Comparison of ENCODE assay signal across 1 cellular context in the genomic region with DNA sequence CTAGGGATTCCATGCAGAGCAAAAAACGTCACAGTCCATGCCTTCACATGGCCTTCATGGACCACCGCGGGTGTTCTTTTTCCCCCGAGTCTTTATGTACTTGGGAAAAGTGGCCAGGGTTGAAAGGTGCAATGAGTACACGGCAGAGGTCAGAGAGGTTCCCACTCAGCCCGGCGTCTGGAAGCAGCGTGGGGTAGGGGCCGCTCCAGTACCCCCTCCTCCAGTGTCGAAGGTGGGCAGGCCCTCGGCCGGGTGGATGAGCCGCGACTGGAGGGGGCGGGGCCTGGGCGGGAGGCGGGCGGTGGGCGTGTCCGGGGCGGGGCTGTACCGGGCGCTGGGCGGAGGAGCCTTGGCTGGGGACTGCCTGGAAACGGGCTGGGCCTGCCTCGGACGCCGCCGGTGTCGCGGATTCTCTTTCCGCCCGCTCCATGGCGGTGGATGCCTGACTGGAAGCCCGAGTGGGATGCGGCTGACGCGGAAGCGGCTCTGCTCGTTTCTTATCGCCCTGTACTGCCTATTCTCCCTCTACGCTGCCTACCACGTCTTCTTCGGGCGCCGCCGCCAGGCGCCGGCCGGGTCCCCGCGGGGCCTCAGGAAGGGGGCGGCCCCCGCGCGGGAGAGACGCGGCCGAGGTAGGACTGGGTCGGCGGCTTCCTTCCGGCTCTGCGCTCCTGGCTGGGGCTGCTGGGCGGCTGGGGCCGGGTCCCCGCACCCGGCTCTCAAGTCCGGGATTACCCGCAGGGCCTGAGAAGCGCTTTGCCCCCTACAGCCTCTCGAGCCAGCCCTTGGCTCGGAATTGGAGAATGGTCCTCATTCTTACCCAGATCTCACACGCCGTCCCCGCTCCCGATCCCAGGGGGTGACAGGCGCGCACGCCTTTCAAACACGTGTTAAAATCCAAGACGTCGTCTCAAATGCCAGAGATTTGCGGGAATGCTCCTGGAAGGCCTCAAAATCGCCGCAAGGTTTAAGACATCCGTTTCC.
TF ChIP-seq lines count a peak whose summit lies in the region.

A gene with protein sequence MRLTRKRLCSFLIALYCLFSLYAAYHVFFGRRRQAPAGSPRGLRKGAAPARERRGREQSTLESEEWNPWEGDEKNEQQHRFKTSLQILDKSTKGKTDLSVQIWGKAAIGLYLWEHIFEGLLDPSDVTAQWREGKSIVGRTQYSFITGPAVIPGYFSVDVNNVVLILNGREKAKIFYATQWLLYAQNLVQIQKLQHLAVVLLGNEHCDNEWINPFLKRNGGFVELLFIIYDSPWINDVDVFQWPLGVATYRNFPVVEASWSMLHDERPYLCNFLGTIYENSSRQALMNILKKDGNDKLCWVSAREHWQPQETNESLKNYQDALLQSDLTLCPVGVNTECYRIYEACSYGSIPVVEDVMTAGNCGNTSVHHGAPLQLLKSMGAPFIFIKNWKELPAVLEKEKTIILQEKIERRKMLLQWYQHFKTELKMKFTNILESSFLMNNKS (plus strand): TSS at position 412 of the 984 bp plus-strand sequence. CDS start 52 bp downstream, at position 464.

TF ChIP-seq in WTC11, 78 proteins besides CTCF, POLR2A, EP300 and RAD21 (continued from another document):
- TF ChIP-seq ZSCAN18 (CRISPR knock-in tag; IDR thresholded peaks at IDR 0.05) (no peak), ETV6 (CRISPR knock-in tag; IDR thresholded peaks at IDR 0.05) (peak; percentile 14; the same call in 1 of the 2 replicates), USF1 (CRISPR knock-in tag; IDR thresholded peaks at IDR 0.05) (0 out of 2 replicates have a peak, but pooled peaks have one; percentile 21), PRDM15 (CRISPR knock-in tag; IDR thresholded peaks at IDR 0.05) (no peak), PRRX2 (CRISPR knock-in tag; IDR thresholded peaks at IDR 0.05) (no peak), NR1H2 (CRISPR knock-in tag; IDR thresholded peaks at IDR 0.05) (no peak), GRHL2 (CRISPR knock-in tag; IDR thresholded peaks at IDR 0.05; ENCODE audit: insufficient replicate concordance, severe bottlenecking) (no peak)
- TF ChIP-seq, protein P1, sequence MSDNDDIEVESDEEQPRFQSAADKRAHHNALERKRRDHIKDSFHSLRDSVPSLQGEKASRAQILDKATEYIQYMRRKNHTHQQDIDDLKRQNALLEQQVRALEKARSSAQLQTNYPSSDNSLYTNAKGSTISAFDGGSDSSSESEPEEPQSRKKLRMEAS (CRISPR knock-in tag; IDR thresholded peaks at IDR 0.05): peak; percentile 89
TF ChIP-seq in WTC11: peak in this region for 16.
